In genomic region chr3:107987036-107987557, GRCh38 we compare ENCODE assay signal across 8 cellular contexts.
DNase-seq lines count a peak whose midpoint lies in the region; ATAC-seq and TF ChIP-seq lines count a peak whose summit lies in the region.

No MANE protein-coding gene starts in this region.

- H3K27ac ChIP-seq in CD4-positive, CD25-positive, alpha-beta regulatory T cell (ENCODE audit: insufficient read depth, low read length, poor library complexity, severe bottlenecking) = no peak overlapping the region
- H3K27ac ChIP-seq in esophagus (ENCODE audit: low read depth in 2 of 2, low read length in 1 of 2) = peak overlapping the region; percentile 60 to 86
- no peak overlapping the region for H3K27ac ChIP-seq in GM23338 (ENCODE audit: low read depth)

- no peaks in the 10 kb centered on the region for H3K27me3 Mint-ChIP-seq in CD4-positive, CD25-positive, alpha-beta regulatory T cell
- H3K27me3 Mint-ChIP-seq in osteocyte (ENCODE audit: unreplicated experiment) = no peaks in the 10 kb centered on the region
- no peaks in the 10 kb centered on the region for H3K27me3 Mint-ChIP-seq in GM23338 (ENCODE audit: insufficient read depth, low read depth, poor library complexity)

- H2AFZ ChIP-seq in GM23338 = no peak overlapping the region

- H3K79me2 ChIP-seq in GM23338 (replicated peaks; ENCODE audit: insufficient read depth) = no peaks in the 10 kb centered on the region

- H3K27me3 ChIP-seq in CD4-positive, CD25-positive, alpha-beta regulatory T cell (ENCODE audit: control insufficient read depth, insufficient read depth, low read length) = no peaks in the 10 kb centered on the region
- no peaks in the 10 kb centered on the region for H3K27me3 ChIP-seq in esophagus (ENCODE audit: control insufficient read depth in 1 of 2, insufficient read depth in 2 of 2, low read length in 2 of 2)
- H3K27me3 ChIP-seq in GM23338 (ENCODE audit: insufficient read depth) = no peaks in the 10 kb centered on the region

- H4K20me1 ChIP-seq in GM23338 (replicated peaks; ENCODE audit: insufficient read depth) = no peaks in the 10 kb centered on the region

- H3K4me3 ChIP-seq in CD4-positive, CD25-positive, alpha-beta regulatory T cell (ENCODE audit: low read depth, low read length) = no peak overlapping the region
- H3K4me3 ChIP-seq in esophagus (ENCODE audit: low read depth in 1 of 2, low read length in 2 of 2) (no peak overlapping the region), GM23338 (no peak overlapping the region)

- H3F3A ChIP-seq in GM23338 (replicated peaks; ENCODE audit: low read depth) = no peaks in the 10 kb centered on the region

- no peaks in the 10 kb centered on the region for H3K9me3 ChIP-seq in CD4-positive, CD25-positive, alpha-beta regulatory T cell (ENCODE audit: control insufficient read depth in 2 of 2, low read length in 2 of 2)
- H3K9me3 ChIP-seq in esophagus (ENCODE audit: control insufficient read depth in 2 of 2, insufficient read depth in 1 of 2, low read depth in 1 of 2, low read length in 1 of 2) = no peaks in the 10 kb centered on the region

- peaks cover 0 to 3% (median 0%) of the 10 kb centered on the region in 7 donors for H3K9me3 Mint-ChIP-seq in CD4-positive, CD25-positive, alpha-beta regulatory T cell
- no peaks in the 10 kb centered on the region for H3K9me3 Mint-ChIP-seq in osteocyte (ENCODE audit: unreplicated experiment)
- H3K9me3 Mint-ChIP-seq in GM23338 = no peaks in the 10 kb centered on the region

- no peak for ATAC-seq in CD4-positive, CD25-positive, alpha-beta regulatory T cell (ENCODE audit: low read depth in 2 of 2)
- ATAC-seq in GM23338 = no peak

- peak in 1 of 3 donors; percentile 20 for DNase-seq in CD4-positive, CD25-positive, alpha-beta regulatory T cell
- DNase-seq in NCI-H460 (ENCODE audit: extremely low read depth, low read depth) (peak; percentile 76), osteocyte (ENCODE audit: extremely low spot score, unreplicated experiment) (no peak), NCI-H1436 (lab: John Stamatoyannopoulos, UW) (no peak), GM23338 (ENCODE audit: low spot score) (no peak)
- DNase-seq in activated CD4-positive, CD25-positive, alpha-beta regulatory T cell treated with anti-CD3 and anti-CD28 coated beads, Interleukin-2, amount 50 U/mL, for 72 hours = no peak
- no peak for DNase-seq in central memory CD4-positive, alpha-beta T cell

- TF ChIP-seq CTCF in osteocyte (IDR thresholded peaks at IDR 0.05) (no peak), GM23338 (conservative IDR thresholded peaks at IDR 0.05; ENCODE audit: low read depth in 2 of 2) (no peak)

- H3K36me3 Mint-ChIP-seq in CD4-positive, CD25-positive, alpha-beta regulatory T cell = no peaks in the 10 kb centered on the region
- no peaks in the 10 kb centered on the region for H3K36me3 Mint-ChIP-seq in osteocyte (ENCODE audit: unreplicated experiment)
- H3K36me3 Mint-ChIP-seq in GM23338 (ENCODE audit: low read depth) = no peaks in the 10 kb centered on the region

- H3K4me2 ChIP-seq in GM23338 = no peak overlapping the region

- 16 to 23% methylated on average over 7 of the region's 7 CpGs for WGBS in esophagus, 2 donors

- no peaks in the 10 kb centered on the region for H3K36me3 ChIP-seq in CD4-positive, CD25-positive, alpha-beta regulatory T cell (ENCODE audit: control insufficient read depth, insufficient read depth, low read length)
- no peaks in the 10 kb centered on the region for H3K36me3 ChIP-seq in esophagus (ENCODE audit: control insufficient read depth in 2 of 2, insufficient read depth in 2 of 2, low read length in 1 of 2)
- H3K36me3 ChIP-seq in GM23338 (ENCODE audit: insufficient read depth) = no peaks in the 10 kb centered on the region

- H3K4me3 Mint-ChIP-seq in CD4-positive, CD25-positive, alpha-beta regulatory T cell = peak overlapping the region in 1 of 4 donors; percentile 64
- H3K4me3 Mint-ChIP-seq in osteocyte (ENCODE audit: unreplicated experiment) = no peak overlapping the region
- no peak overlapping the region for H3K4me3 Mint-ChIP-seq in GM23338

- peaks cover 30% of the 10 kb centered on the region for H3K4me1 ChIP-seq in CD4-positive, CD25-positive, alpha-beta regulatory T cell (ENCODE audit: control insufficient read depth, insufficient read depth, low read length, poor library complexity, severe bottlenecking)
- H3K4me1 ChIP-seq in esophagus (ENCODE audit: control insufficient read depth in 2 of 2, insufficient read depth in 2 of 2, low read length in 1 of 2) = peaks cover 5 to 7% of the 10 kb centered on the region in 2 donors
- H3K4me1 ChIP-seq in GM23338 (ENCODE audit: insufficient read depth) = no peaks in the 10 kb centered on the region

- H3K4me1 Mint-ChIP-seq in CD4-positive, CD25-positive, alpha-beta regulatory T cell = peaks cover 13 to 45% (median 32%) of the 10 kb centered on the region in 4 donors
- H3K4me1 Mint-ChIP-seq in osteocyte (ENCODE audit: unreplicated experiment) (peaks cover 33% of the 10 kb centered on the region), GM23338 (peaks cover under 1% of the 10 kb centered on the region; the same call in 2 of the 3 replicates)

- H3K9me2 ChIP-seq in GM23338 (ENCODE audit: insufficient read depth) = peaks cover 10% of the 10 kb centered on the region; the same call in 1 of the 2 replicates

- peak overlapping the region; percentile 36 to 76 (median 75) for H3K27ac Mint-ChIP-seq in CD4-positive, CD25-positive, alpha-beta regulatory T cell
- H3K27ac Mint-ChIP-seq in osteocyte (ENCODE audit: unreplicated experiment) (peak overlapping the region; percentile 36), GM23338 (no peak overlapping the region)

TF ChIP-seq in GM23338, 12 proteins besides CTCF, POLR2A, EP300 and RAD21:
- no peak for TF ChIP-seq ZNF331 (CRISPR knock-in tag; IDR thresholded peaks at IDR 0.05; ENCODE audit: low read depth)
- TF ChIP-seq ETS1 (IDR thresholded peaks at IDR 0.05) = no peak
- TF ChIP-seq REST (IDR thresholded peaks at IDR 0.05; ENCODE audit: unreplicated experiment) = no peak
- no peak for TF ChIP-seq CREB1 (CRISPR knock-in tag; IDR thresholded peaks at IDR 0.05; ENCODE audit: low read depth)
- TF ChIP-seq EZH2phosphoT487 (IDR thresholded peaks at IDR 0.05; ENCODE audit: unreplicated experiment) = no peak

Comparison
In these comparisons a context has a peak if more than half of its experiments do, and no peak if none do; other contexts are left out.
1. H3K27ac ChIP-seq: peak in esophagus (2 of 2); none in CD4-positive, CD25-positive, alpha-beta regulatory T cell (single experiment) and GM23338 (single experiment).